27 cellular contexts compared by ENCODE assay signal in the genomic region with DNA sequence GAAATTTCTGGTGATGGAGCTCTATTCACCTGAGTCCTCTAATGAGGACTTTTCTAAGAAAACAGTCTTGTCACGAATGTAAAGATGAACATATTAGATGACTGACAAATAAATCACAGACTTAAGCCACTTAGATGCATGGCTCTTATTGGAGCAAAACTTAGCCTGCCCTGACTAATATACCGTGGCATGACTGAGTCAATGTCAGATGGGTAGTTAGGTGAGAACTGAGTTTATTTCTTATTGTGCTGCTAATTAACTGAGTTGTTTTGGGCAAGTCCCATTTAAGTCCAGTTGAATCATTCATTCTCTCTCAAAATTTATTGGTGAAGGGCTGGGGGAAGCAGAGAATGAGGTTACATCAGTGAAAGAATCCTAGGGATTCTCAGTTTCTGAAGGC.
"Had no signal": no experiment of that assay in that cellular context is flagged by ENCODE, and none has a peak within 500 bp of the region (broad histone marks: within the 10 kb centered on the region; RNA-seq: fewer than 3 reads in every experiment).

No MANE protein-coding gene starts in this region.

- ATAC-seq: heart right ventricle; left colon; left lung; lower lobe of right lung; naive thymus-derived CD4-positive, alpha-beta T cell; natural killer cell treated with Interleukin-12 subunit alpha and Interleukin-12 subunit beta and Interleukin-15 and Interleukin-18, amount 100 ng/mL, for 72 hours; right cardiac atrium; sciatic nerve; stimulated activated naive B cell treated with anti-CD40 and anti-IgM and Interleukin-4, amounts not matched to agents 10 μg/mL and 1 μg/mL and 100 μg/mL, for 72 hours; stimulated activated naive CD8-positive, alpha-beta T cell treated with anti-CD3 and anti-CD28 coated beads, Interleukin-15, Interleukin-2, amounts not matched to agents 100 U/mL and 50 U/mL, for 24 hours; upper lobe of right lung had no signal

- H3K79me2 ChIP-seq: hepatocyte had no signal

- H3K27ac ChIP-seq: heart right ventricle, hepatocyte, left lung, lower lobe of right lung, ovary, prostate gland, skin epidermis, stomach, testis, thyroid gland, transverse colon, upper lobe of right lung had no signal

- H3K27me3 ChIP-seq: heart right ventricle, hepatocyte, left lung, ovary, stomach, testis, thyroid gland, transverse colon, upper lobe of right lung had no signal

- H3K4me3 ChIP-seq: heart right ventricle, hepatocyte, left lung, lower lobe of right lung, ovary, prostate gland, skin epidermis, stomach, testis, thyroid gland, transverse colon, upper lobe of right lung had no signal

- FAIRE-seq: kidney, urothelium cell line had no signal

- H3K9me3 ChIP-seq: heart right ventricle, left lung, lower lobe of right lung, ovary, prostate gland, stomach, testis, thyroid gland, transverse colon, upper lobe of right lung had no signal

- DNase-seq: heart right ventricle; kidney; left colon; left lung; lower lobe of right lung; mesendoderm; naive thymus-derived CD4-positive, alpha-beta T cell; ovary; retina; right cardiac atrium; stimulated activated CD4-positive, alpha-beta T cell treated with anti-CD3 and anti-CD28 coated beads, Interleukin-12 subunit alpha, Interleukin-12 subunit beta, amount 100 ng/mL, for 4 hours; stimulated activated CD4-positive, alpha-beta T cell treated with anti-CD3 and anti-CD28 coated beads, Interleukin-15, amount 100 ng/mL, for 24 hours; stimulated activated CD4-positive, alpha-beta T cell treated with anti-CD3 and anti-CD28 coated beads, Interleukin-2, amount 100 ng/mL, for 24 hours; stimulated activated CD4-positive, alpha-beta T cell treated with anti-CD3 and anti-CD28 coated beads, Interleukin-4, amount 100 ng/mL, for 1 hour; stimulated activated naive B cell treated with anti-CD40 and anti-IgM and Interleukin-4, amounts not matched to agents 10 μg/mL and 1 μg/mL and 100 μg/mL, for 72 hours; stimulated activated naive CD8-positive, alpha-beta T cell treated with anti-CD3 and anti-CD28 coated beads, Interleukin-15, Interleukin-2, amounts not matched to agents 100 U/mL and 50 U/mL, for 24 hours; stomach; testis; thyroid gland; transverse colon; upper lobe of right lung had no signal

- H3K4me1 ChIP-seq: heart right ventricle, left lung, lower lobe of right lung, prostate gland, stomach, testis, thyroid gland, transverse colon, upper lobe of right lung had no signal

- H3K4me2 ChIP-seq: hepatocyte had no signal

- H3K36me3 ChIP-seq: heart right ventricle, left lung, lower lobe of right lung, ovary, prostate gland, stomach, thyroid gland, transverse colon, upper lobe of right lung had no signal

- H2AFZ ChIP-seq: hepatocyte had no signal
